21 cellular contexts compared by ENCODE assay signal in the genomic region with DNA sequence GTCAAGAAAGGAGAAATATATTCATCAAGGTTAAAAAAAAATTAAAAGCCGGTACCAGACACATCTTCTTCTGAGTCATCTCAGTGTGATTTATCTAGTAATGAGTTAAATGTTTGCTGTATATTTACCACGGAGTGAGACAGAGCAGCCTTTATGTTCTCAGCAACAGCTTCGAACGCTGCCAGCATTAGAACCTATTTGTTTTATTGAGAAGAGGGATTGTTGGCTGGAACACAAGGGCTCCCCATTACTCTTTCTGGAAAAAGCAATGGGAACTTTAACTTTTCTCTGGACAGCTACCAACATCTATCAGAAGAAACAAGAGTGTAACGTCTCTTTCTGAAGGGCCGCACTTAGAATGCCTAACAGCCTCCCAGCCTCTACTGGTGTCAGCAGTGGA.
DNase-seq lines count a peak whose midpoint lies in the region; ATAC-seq and TF ChIP-seq lines count a peak whose summit lies in the region.
"Had no signal": no experiment of that assay in that cellular context is flagged by ENCODE, and none has a peak within 500 bp of the region (broad histone marks: within the 10 kb centered on the region; RNA-seq: fewer than 3 reads in every experiment).

No MANE protein-coding gene starts in this region.

- H3K27ac Mint-ChIP-seq in activated T-cell treated with anti-CD3 and anti-CD28 coated beads, Interleukin-2, amount 50 U/mL, for 72 hours, result no peak overlapping the region
- H3K27ac Mint-ChIP-seq in activated naive CD4-positive, alpha-beta T cell treated with anti-CD3 and anti-CD28 coated beads, Interleukin-2, amount 50 U/mL, for 72 hours, result peak overlapping the region in 1 of 2 donors; percentile 83
- H3K27ac Mint-ChIP-seq: activated B cell treated with CpG ODN at 0.5 μM for 24 hours, natural killer cell had no signal

- H3K27me3 Mint-ChIP-seq in activated T-cell treated with anti-CD3 and anti-CD28 coated beads, Interleukin-2, amount 50 U/mL, for 72 hours (ENCODE audit: low read depth), result no peaks in the 10 kb centered on the region
- H3K27me3 Mint-ChIP-seq: activated B cell treated with CpG ODN at 0.5 μM for 24 hours had no signal

- TF ChIP-seq CTCF in suprapubic skin (IDR thresholded peaks at IDR 0.05), result no peak

- H3K27ac ChIP-seq in stomach smooth muscle (ENCODE audit: low read length) (peak overlapping the region; percentile 2), suprapubic skin (no peak overlapping the region)
- H3K27ac ChIP-seq: ascending aorta, psoas muscle had no signal

- H3K9me3 ChIP-seq in stomach smooth muscle (ENCODE audit: control insufficient read depth in 2 of 2, low read length in 2 of 2) (no peaks in the 10 kb centered on the region), suprapubic skin (no peaks in the 10 kb centered on the region)
- H3K9me3 ChIP-seq: ascending aorta, psoas muscle had no signal

- H3K4me3 Mint-ChIP-seq in activated T-cell treated with anti-CD3 and anti-CD28 coated beads, Interleukin-2, amount 50 U/mL, for 72 hours, result no peak overlapping the region
- H3K4me3 Mint-ChIP-seq: activated B cell treated with CpG ODN at 0.5 μM for 24 hours, immature natural killer cell, natural killer cell had no signal

- peaks cover 12% of the 10 kb centered on the region for H3K4me1 Mint-ChIP-seq in activated T-cell treated with anti-CD3 and anti-CD28 coated beads, Interleukin-2, amount 50 U/mL, for 72 hours (ENCODE audit: low read depth)

- H3K9me3 Mint-ChIP-seq in activated T-cell treated with anti-CD3 and anti-CD28 coated beads, Interleukin-2, amount 50 U/mL, for 72 hours, result no peaks in the 10 kb centered on the region
- H3K9me3 Mint-ChIP-seq in activated naive CD4-positive, alpha-beta T cell treated with anti-CD3 and anti-CD28 coated beads, Interleukin-2, amount 50 U/mL, for 72 hours, result peaks cover 4 to 13% of the 10 kb centered on the region in 2 donors
- H3K9me3 Mint-ChIP-seq: activated B cell treated with CpG ODN at 0.5 μM for 24 hours, immature natural killer cell, natural killer cell had no signal

- no peak overlapping the region for H3K9ac ChIP-seq in stomach smooth muscle (ENCODE audit: low read length in 2 of 2)

- peaks cover 4 to 5% of the 10 kb centered on the region in 2 donors for H3K36me3 Mint-ChIP-seq in activated T-cell treated with anti-CD3 and anti-CD28 coated beads, Interleukin-2, amount 50 U/mL, for 72 hours (ENCODE audit: insufficient read depth in 2 of 2)
- peaks cover 0 to 43% of the 10 kb centered on the region in 2 donors for H3K36me3 Mint-ChIP-seq in activated naive CD4-positive, alpha-beta T cell treated with anti-CD3 and anti-CD28 coated beads, Interleukin-2, amount 50 U/mL, for 72 hours
- H3K36me3 Mint-ChIP-seq: immature natural killer cell, natural killer cell had no signal

- WGBS in suprapubic skin, result 52% methylated on average over 6 of the region's 6 CpGs

- no peak for TF ChIP-seq POLR2A in suprapubic skin (IDR thresholded peaks at IDR 0.05)

- intact Hi-C loops in left ventricle myocardium superior (cut with micrococcal nuclease), result no loop called here

- DNase-seq in activated T-cell treated with anti-CD3 and anti-CD28 coated beads, Interleukin-2, amount 50 U/mL, for 72 hours, result peak in 1 of 2 donors; percentile 34
- DNase-seq in activated T-cell treated with anti-CD3 and anti-CD28 coated beads for 4 hours (no peak), globus pallidus (ENCODE audit: low spot score) (peak; percentile 70), left ventricle myocardium superior (no peak), suprapubic skin (ENCODE audit: low spot score in 2 of 2) (no peak)
- no peak for DNase-seq in activated naive CD4-positive, alpha-beta T cell treated with anti-CD3 and anti-CD28 coated beads, Interleukin-2, amount 50 U/mL, for 72 hours (ENCODE audit: low spot score in 2 of 2)
- DNase-seq: activated B cell treated with CpG ODN at 0.5 μM for 24 hours; activated T-cell treated with anti-CD3 and anti-CD28 coated beads, Interleukin-2, amount 50 U/mL, for 1 hour; cortex of kidney; erythroblast; glutamatergic neuron; GOT3; immature natural killer cell; natural killer cell; NCI-H1048; NCI-H82; psoas muscle had no signal

- H3K27me3 ChIP-seq in stomach smooth muscle (ENCODE audit: control insufficient read depth in 1 of 2, insufficient read depth in 2 of 2, low read length in 2 of 2) (no peaks in the 10 kb centered on the region), suprapubic skin (no peaks in the 10 kb centered on the region)
- H3K27me3 ChIP-seq: ascending aorta had no signal

- H3K36me3 ChIP-seq in stomach smooth muscle (ENCODE audit: control insufficient read depth in 2 of 2, insufficient read depth in 2 of 2, low read length in 2 of 2) (no peaks in the 10 kb centered on the region), suprapubic skin (no peaks in the 10 kb centered on the region)
- H3K36me3 ChIP-seq: ascending aorta had no signal

- no peak overlapping the region for H3K4me3 ChIP-seq in stomach smooth muscle (ENCODE audit: low read length in 2 of 2)
- no peak overlapping the region for H3K4me3 ChIP-seq in suprapubic skin
- H3K4me3 ChIP-seq: ascending aorta, K562, psoas muscle had no signal

- ATAC-seq in activated T-cell treated with anti-CD3 and anti-CD28 coated beads, Interleukin-2, amount 50 U/mL, for 72 hours (replicated peaks in 1 of 2), result peak; percentile 53 to 59
- ATAC-seq in activated naive CD4-positive, alpha-beta T cell treated with anti-CD3 and anti-CD28 coated beads, Interleukin-2, amount 50 U/mL, for 72 hours, result peak; percentile 36 to 72
- no peak for ATAC-seq in left ventricle myocardium superior
- no peak for ATAC-seq in HG02938 (IDR thresholded peaks at IDR 0.05; ENCODE audit: unreplicated experiment)
- ATAC-seq: K562, psoas muscle had no signal

- TF ChIP-seq EP300 in suprapubic skin (IDR thresholded peaks at IDR 0.05), result no peak

- H3K4me1 ChIP-seq in stomach smooth muscle (ENCODE audit: control insufficient read depth, insufficient read depth, low read length) (peaks cover 15% of the 10 kb centered on the region), suprapubic skin (no peaks in the 10 kb centered on the region)
- H3K4me1 ChIP-seq: ascending aorta, psoas muscle had no signal

Comparison
In these comparisons a context has a peak if more than half of its experiments do, and no peak if none do; other contexts are left out.
1. ATAC-seq: peak in activated T-cell treated with anti-CD3 and anti-CD28 coated beads, Interleukin-2, amount 50 U/mL, for 72 hours (2 of 2) and activated naive CD4-positive, alpha-beta T cell treated with anti-CD3 and anti-CD28 coated beads, Interleukin-2, amount 50 U/mL, for 72 hours (2 of 2); none in left ventricle myocardium superior (single experiment) and HG02938 (single experiment).